Comparison of ENCODE assay signal across 1 cellular context in the genomic region with DNA sequence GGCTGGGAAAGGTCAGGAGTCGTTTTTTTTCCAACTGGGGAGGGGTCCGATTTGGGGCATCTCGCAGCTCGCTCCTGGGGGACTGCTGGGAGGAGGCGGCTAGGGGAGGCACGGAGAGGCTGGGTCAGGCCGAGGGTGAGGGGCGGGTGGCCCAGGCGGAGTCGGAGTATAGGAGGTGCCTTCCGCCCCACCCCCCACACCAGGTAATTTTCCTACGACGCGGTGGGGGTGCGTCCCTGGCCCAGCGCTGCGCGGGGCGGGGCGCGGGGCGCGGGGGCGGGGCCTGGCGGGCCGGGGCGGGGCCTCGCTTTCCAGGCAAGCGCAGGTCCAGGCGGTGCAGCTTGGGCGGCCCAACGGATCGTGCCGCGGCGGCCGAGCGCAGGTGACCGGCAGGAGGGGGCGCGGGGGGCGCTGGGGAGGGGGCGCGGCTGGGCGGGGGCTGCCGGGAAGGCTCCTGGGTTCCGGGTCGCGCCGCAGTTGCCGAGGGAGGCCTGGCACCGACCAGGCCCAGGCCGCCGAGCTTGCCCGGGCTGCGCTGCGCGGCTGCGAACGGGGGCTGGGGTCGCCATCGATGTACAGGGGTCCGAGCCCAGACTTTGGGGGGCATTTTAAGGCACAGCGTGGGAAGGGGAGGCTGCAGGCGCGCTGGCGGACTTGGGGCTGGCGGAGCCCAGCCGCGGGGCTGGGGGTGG.
TF ChIP-seq lines count a peak whose summit lies in the region.

A gene with protein sequence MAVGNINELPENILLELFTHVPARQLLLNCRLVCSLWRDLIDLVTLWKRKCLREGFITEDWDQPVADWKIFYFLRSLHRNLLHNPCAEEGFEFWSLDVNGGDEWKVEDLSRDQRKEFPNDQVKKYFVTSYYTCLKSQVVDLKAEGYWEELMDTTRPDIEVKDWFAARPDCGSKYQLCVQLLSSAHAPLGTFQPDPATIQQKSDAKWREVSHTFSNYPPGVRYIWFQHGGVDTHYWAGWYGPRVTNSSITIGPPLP (plus strand): TSS at position 307 of the 692 bp plus-strand sequence. CDS start 959 bp downstream, outside the sequence.

TF ChIP-seq in K562, 482 proteins besides CTCF, POLR2A, EP300 and RAD21 (continued from another document):
- TF ChIP-seq, protein P1, sequence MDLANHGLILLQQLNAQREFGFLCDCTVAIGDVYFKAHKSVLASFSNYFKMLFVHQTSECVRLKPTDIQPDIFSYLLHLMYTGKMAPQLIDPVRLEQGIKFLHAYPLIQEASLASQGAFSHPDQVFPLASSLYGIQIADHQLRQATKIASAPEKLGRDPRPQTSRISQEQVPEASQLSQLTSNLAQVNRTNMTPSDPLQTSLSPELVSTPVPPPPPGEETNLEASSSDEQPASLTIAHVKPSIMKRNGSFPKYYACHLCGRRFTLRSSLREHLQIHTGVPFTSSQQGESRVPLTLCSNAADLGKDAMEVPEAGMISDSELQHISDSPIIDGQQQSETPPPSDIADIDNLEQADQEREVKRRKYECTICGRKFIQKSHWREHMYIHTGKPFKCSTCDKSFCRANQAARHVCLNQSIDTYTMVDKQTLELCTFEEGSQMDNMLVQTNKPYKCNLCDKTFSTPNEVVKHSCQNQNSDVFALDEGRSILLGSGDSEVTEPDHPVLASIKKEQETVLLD (IDR thresholded peaks at IDR 0.05) = 0 out of 2 replicates have a peak, but pooled peaks have one; percentile 22
- TF ChIP-seq JUNB (CRISPR knock-in tag; conservative IDR thresholded peaks at IDR 0.05) (no peak), PHTF2 (CRISPR knock-in tag; IDR thresholded peaks at IDR 0.05) (no peak), NR3C1 (CRISPR knock-in tag; IDR thresholded peaks at IDR 0.05) (no peak), TRIM24 (IDR thresholded peaks at IDR 0.05) (no peak), CREM (IDR thresholded peaks at IDR 0.05; ENCODE audit: low read depth) (peak; percentile 30; the same call in 1 of the 2 replicates), ZNF436 (CRISPR knock-in tag; IDR thresholded peaks at IDR 0.05) (peak; percentile 78), GTF2E2 (tag; IDR thresholded peaks at IDR 0.05) (no peak), HLTF (IDR thresholded peaks at IDR 0.05) (no peak), DPF2 (IDR thresholded peaks at IDR 0.05) (0 out of 2 replicates have a peak, but pooled peaks have one; percentile 16), BCOR (IDR thresholded peaks at IDR 0.05) (peak; percentile 85), CTBP1 (IDR thresholded peaks at IDR 0.05; ENCODE audit: borderline replicate concordance) (peak; percentile 39; the same call in 1 of the 2 replicates), ZNF121 (CRISPR knock-in tag; conservative IDR thresholded peaks at IDR 0.05) (no peak), ZNF431 (CRISPR knock-in tag; IDR thresholded peaks at IDR 0.05) (no peak), RCOR1 (IDR thresholded peaks at IDR 0.05; ENCODE audit: borderline replicate concordance in 1 of 2, low read depth in 2 of 2, low read length in 2 of 2) (0 out of 4 replicates have a peak, but pooled peaks of 1 of the 2 experiments have one; percentile 32), ZNF311 (CRISPR knock-in tag; IDR thresholded peaks at IDR 0.05) (no peak), CBX8 (IDR thresholded peaks at IDR 0.05; ENCODE audit: borderline replicate concordance, extremely low read depth, low read depth, low read length, poor library complexity, severe bottlenecking) (no peak), IFI16 (CRISPR knock-in tag; IDR thresholded peaks at IDR 0.05) (no peak), TRIM28 (IDR thresholded peaks at IDR 0.05) (no peak), GATA2 (CRISPR knock-in tag; IDR thresholded peaks at IDR 0.05) (no peak), POLR2H (tag; IDR thresholded peaks at IDR 0.05; ENCODE audit: low read depth) (no peak), NR1H2 (CRISPR knock-in tag; IDR thresholded peaks at IDR 0.05) (no peak), ZFX (CRISPR knock-in tag; IDR thresholded peaks at IDR 0.05) (peak; percentile 24), RBM34 (IDR thresholded peaks at IDR 0.05; ENCODE audit: borderline replicate concordance, insufficient read depth, low read length) (no peak), KAT7 (CRISPR knock-in tag; IDR thresholded peaks at IDR 0.05; ENCODE audit: borderline replicate concordance) (peak; percentile 47; the same call in 1 of the 2 replicates), ZFP30 (CRISPR knock-in tag; IDR thresholded peaks at IDR 0.05; ENCODE audit: borderline replicate concordance) (no peak)
- TF ChIP-seq, protein P2, sequence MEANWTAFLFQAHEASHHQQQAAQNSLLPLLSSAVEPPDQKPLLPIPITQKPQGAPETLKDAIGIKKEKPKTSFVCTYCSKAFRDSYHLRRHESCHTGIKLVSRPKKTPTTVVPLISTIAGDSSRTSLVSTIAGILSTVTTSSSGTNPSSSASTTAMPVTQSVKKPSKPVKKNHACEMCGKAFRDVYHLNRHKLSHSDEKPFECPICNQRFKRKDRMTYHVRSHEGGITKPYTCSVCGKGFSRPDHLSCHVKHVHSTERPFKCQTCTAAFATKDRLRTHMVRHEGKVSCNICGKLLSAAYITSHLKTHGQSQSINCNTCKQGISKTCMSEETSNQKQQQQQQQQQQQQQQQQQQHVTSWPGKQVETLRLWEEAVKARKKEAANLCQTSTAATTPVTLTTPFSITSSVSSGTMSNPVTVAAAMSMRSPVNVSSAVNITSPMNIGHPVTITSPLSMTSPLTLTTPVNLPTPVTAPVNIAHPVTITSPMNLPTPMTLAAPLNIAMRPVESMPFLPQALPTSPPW (CRISPR knock-in tag; IDR thresholded peaks at IDR 0.05) = peak; percentile 76
- TF ChIP-seq, protein P3, sequence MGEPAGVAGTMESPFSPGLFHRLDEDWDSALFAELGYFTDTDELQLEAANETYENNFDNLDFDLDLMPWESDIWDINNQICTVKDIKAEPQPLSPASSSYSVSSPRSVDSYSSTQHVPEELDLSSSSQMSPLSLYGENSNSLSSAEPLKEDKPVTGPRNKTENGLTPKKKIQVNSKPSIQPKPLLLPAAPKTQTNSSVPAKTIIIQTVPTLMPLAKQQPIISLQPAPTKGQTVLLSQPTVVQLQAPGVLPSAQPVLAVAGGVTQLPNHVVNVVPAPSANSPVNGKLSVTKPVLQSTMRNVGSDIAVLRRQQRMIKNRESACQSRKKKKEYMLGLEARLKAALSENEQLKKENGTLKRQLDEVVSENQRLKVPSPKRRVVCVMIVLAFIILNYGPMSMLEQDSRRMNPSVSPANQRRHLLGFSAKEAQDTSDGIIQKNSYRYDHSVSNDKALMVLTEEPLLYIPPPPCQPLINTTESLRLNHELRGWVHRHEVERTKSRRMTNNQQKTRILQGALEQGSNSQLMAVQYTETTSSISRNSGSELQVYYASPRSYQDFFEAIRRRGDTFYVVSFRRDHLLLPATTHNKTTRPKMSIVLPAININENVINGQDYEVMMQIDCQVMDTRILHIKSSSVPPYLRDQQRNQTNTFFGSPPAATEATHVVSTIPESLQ (CRISPR knock-in tag; IDR thresholded peaks at IDR 0.05) = no peak
- TF ChIP-seq, protein P4, sequence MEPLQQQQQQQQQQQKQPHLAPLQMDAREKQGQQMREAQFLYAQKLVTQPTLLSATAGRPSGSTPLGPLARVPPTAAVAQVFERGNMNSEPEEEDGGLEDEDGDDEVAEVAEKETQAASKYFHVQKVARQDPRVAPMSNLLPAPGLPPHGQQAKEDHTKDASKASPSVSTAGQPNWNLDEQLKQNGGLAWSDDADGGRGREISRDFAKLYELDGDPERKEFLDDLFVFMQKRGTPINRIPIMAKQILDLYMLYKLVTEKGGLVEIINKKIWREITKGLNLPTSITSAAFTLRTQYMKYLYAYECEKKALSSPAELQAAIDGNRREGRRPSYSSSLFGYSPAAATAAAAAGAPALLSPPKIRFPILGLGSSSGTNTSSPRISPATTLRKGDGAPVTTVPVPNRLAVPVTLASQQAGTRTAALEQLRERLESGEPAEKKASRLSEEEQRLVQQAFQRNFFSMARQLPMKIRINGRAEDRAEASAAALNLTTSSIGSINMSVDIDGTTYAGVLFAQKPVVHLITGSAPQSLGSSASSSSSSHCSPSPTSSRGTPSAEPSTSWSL (CRISPR knock-in tag; IDR thresholded peaks at IDR 0.05; ENCODE audit: borderline replicate concordance) = no peak
- TF ChIP-seq, protein P5, sequence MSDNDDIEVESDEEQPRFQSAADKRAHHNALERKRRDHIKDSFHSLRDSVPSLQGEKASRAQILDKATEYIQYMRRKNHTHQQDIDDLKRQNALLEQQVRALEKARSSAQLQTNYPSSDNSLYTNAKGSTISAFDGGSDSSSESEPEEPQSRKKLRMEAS (CRISPR knock-in tag; IDR thresholded peaks at IDR 0.05) = no peak
- TF ChIP-seq, protein P6, sequence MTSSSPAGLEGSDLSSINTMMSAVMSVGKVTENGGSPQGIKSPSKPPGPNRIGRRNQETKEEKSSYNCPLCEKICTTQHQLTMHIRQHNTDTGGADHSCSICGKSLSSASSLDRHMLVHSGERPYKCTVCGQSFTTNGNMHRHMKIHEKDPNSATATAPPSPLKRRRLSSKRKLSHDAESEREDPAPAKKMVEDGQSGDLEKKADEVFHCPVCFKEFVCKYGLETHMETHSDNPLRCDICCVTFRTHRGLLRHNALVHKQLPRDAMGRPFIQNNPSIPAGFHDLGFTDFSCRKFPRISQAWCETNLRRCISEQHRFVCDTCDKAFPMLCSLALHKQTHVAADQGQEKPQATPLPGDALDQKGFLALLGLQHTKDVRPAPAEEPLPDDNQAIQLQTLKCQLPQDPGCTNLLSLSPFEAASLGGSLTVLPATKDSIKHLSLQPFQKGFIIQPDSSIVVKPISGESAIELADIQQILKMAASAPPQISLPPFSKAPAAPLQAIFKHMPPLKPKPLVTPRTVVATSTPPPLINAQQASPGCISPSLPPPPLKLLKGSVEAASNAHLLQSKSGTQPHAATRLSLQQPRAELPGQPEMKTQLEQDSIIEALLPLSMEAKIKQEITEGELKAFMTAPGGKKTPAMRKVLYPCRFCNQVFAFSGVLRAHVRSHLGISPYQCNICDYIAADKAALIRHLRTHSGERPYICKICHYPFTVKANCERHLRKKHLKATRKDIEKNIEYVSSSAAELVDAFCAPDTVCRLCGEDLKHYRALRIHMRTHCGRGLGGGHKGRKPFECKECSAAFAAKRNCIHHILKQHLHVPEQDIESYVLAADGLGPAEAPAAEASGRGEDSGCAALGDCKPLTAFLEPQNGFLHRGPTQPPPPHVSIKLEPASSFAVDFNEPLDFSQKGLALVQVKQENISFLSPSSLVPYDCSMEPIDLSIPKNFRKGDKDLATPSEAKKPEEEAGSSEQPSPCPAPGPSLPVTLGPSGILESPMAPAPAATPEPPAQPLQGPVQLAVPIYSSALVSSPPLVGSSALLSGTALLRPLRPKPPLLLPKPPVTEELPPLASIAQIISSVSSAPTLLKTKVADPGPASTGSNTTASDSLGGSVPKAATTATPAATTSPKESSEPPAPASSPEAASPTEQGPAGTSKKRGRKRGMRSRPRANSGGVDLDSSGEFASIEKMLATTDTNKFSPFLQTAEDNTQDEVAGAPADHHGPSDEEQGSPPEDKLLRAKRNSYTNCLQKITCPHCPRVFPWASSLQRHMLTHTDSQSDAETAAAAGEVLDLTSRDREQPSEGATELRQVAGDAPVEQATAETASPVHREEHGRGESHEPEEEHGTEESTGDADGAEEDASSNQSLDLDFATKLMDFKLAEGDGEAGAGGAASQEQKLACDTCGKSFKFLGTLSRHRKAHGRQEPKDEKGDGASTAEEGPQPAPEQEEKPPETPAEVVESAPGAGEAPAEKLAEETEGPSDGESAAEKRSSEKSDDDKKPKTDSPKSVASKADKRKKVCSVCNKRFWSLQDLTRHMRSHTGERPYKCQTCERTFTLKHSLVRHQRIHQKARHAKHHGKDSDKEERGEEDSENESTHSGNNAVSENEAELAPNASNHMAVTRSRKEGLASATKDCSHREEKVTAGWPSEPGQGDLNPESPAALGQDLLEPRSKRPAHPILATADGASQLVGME (CRISPR knock-in tag; IDR thresholded peaks at IDR 0.05) = no peak
